Comparison of ENCODE assay signal across 18 cellular contexts in the genomic region with DNA sequence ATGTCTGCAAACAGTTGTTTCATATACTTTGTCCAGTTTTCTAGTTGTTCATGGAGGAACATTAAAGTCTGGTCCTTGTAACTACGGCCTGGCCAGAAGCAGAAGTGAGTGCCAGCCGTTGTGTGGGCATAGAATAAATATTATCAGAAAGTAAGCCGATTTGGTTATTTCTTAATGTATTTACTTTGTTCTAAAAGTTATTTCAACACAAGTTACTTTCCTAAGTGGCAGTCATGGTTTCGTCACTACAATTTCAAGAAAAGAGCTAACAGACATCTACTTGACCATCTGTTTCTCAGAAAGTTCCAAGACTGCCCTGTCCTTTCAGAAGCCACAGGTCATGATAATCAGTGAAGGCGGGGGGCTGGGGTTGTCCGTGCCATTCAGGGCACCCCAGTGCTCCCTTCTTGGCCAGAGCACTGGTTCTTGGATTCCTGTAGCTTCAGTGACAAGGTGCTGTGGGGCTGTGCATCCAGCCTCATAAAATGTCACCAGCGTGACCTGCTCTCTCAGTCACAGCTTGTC. TPM values are rescaled to one million over a fixed set of nuclear protein-coding genes. Genes with fewer than 3 reads are reported as not detected.
A peak's percentile ranks its signal among the peaks of the same experiment; 100 is the strongest.
DNase-seq lines count a peak whose midpoint lies in the region; ATAC-seq and TF ChIP-seq lines count a peak whose summit lies in the region.
"Had no signal": no experiment of that assay in that cellular context is flagged by ENCODE, and none has a peak within 500 bp of the region (broad histone marks: within the 10 kb centered on the region; RNA-seq: fewer than 3 reads in every experiment).

No MANE protein-coding gene starts in this region.

- H3K4me3 ChIP-seq in H7 (ENCODE audit: insufficient read depth, low read depth, low read length) (no peak overlapping the region), right lobe of liver (peak overlapping the region in 2 of 3 donors; percentile 43 to 46), stomach (no peak overlapping the region), MM.1S (ENCODE audit: low read length) (no peak overlapping the region)
- H3K4me3 ChIP-seq: PC-9, SJCRH30 had no signal

- no peak overlapping the region for H3K4me2 ChIP-seq in MM.1S (ENCODE audit: low read depth, low read length)
- H3K4me2 ChIP-seq: PC-9 had no signal

- no peaks in the 10 kb centered on the region for H3K79me2 ChIP-seq in MM.1S (ENCODE audit: low read length)

- DNase-seq in H7 (peak; percentile 27), RWPE1 (ENCODE audit: low spot score) (no peak), right lobe of liver (no peak), stomach (no peak), amniotic stem cell (lab: John Stamatoyannopoulos, UW) (no peak), GF-D8 (lab: John Stamatoyannopoulos, UW) (no peak), MM.1S (no peak)
- DNase-seq: ACHN, C1 segment of cervical spinal cord, DMS79, KG1, NCI-H1092, NCI-H1436 treated with DMSO at 0.1 percent for 48 hours, NCI-H2029, NCI-H2171, NCI-H526, PC-9, SJCRH30 had no signal

- ATAC-seq in right lobe of liver = peak; percentile 1 to 29 (median 24)

- no peaks in the 10 kb centered on the region for H4K20me1 ChIP-seq in MM.1S (ENCODE audit: insufficient read depth, low read length)

- TF ChIP-seq CTCF in RWPE1 (conservative IDR thresholded peaks at IDR 0.05; ENCODE audit: low read depth) = no peak
- TF ChIP-seq CTCF in right lobe of liver (IDR thresholded peaks at IDR 0.05) = no peak
- no peak for TF ChIP-seq CTCF in stomach (IDR thresholded peaks at IDR 0.05)
- no peak for TF ChIP-seq CTCF in MM.1S (IDR thresholded peaks at IDR 0.05; ENCODE audit: low read length)

- H3K4me1 ChIP-seq in right lobe of liver (peaks cover 0 to 83% (median 34%) of the 10 kb centered on the region in 4 donors), stomach (peaks cover 0 to 8% (median 5%) of the 10 kb centered on the region in 4 donors), MM.1S (ENCODE audit: low read length) (no peaks in the 10 kb centered on the region)

- H3K27ac ChIP-seq in RWPE1 = peak overlapping the region; percentile 59
- peak overlapping the region; percentile 43 to 99 (median 71) for H3K27ac ChIP-seq in right lobe of liver
- peak overlapping the region; percentile 42 to 76 (median 48) for H3K27ac ChIP-seq in stomach
- no peak overlapping the region for H3K27ac ChIP-seq in MM.1S (ENCODE audit: low read length)
- H3K27ac ChIP-seq: PC-9, SJCRH30 had no signal

- TF ChIP-seq EP300 in stomach (IDR thresholded peaks at IDR 0.05) = no peak

- no peaks in the 10 kb centered on the region for H3K9me3 ChIP-seq in right lobe of liver
- no peaks in the 10 kb centered on the region for H3K9me3 ChIP-seq in stomach
- H3K9me3 ChIP-seq in MM.1S (replicated peaks; ENCODE audit: insufficient read depth, low read length) = no peaks in the 10 kb centered on the region
- H3K9me3 ChIP-seq: SJCRH30 had no signal

- no peaks in the 10 kb centered on the region for H3K9me2 ChIP-seq in MM.1S (replicated peaks; ENCODE audit: insufficient read depth, low read length)

- CTCF ChIA-PET in RWPE1 (lab: Yijun Ruan, JAX) = interaction anchor here (0.6 to 1.0 kb wide), 4 partner anchors 14 to 62 kb away, joined by 3 to 4 read pairs (median 4); a partner anchor contains a TSS

- H3K27me3 ChIP-seq in H7 (ENCODE audit: control insufficient read depth, insufficient read depth, low read length) (no peaks in the 10 kb centered on the region), right lobe of liver (no peaks in the 10 kb centered on the region), stomach (no peaks in the 10 kb centered on the region), MM.1S (replicated peaks; ENCODE audit: insufficient read depth, low read length) (no peaks in the 10 kb centered on the region)
- H3K27me3 ChIP-seq: SJCRH30 had no signal

- no peaks in the 10 kb centered on the region for H3F3A ChIP-seq in MM.1S (ENCODE audit: insufficient read depth, low read length)

- H3K36me3 ChIP-seq in H7 (replicated peaks; ENCODE audit: control insufficient read depth, insufficient read depth, low read length) (no peaks in the 10 kb centered on the region), right lobe of liver (no peaks in the 10 kb centered on the region), stomach (peaks cover 2 to 34% (median 30%) of the 10 kb centered on the region in 4 donors), MM.1S (replicated peaks; ENCODE audit: insufficient read depth, low read length) (no peaks in the 10 kb centered on the region)
- H3K36me3 ChIP-seq: SJCRH30 had no signal

- H3K9ac ChIP-seq in MM.1S (ENCODE audit: low read length) = no peak overlapping the region

- POLR2A ChIA-PET in RWPE1 (lab: Yijun Ruan, JAX; ENCODE audit: low non-redundant PET) = no interaction called here

- WGBS in right lobe of liver (ENCODE audit: insufficient coverage, low coverage, low lambda C conversion rate, missing lambda C conversion rate) = 28% methylated on average over 6 of the region's 7 CpGs
- WGBS in stomach, 5 donors = 53 to 71% (median 65%) methylated on average over 7 of the region's 7 CpGs

- TF ChIP-seq POLR2A in right lobe of liver (IDR thresholded peaks at IDR 0.05) (no peak), stomach (IDR thresholded peaks at IDR 0.05) (no peak)

- H2AFZ ChIP-seq in MM.1S (ENCODE audit: low read length) = no peak overlapping the region
- H2AFZ ChIP-seq: PC-9 had no signal

- intact Hi-C loops in right lobe of liver (cut with DNase I) = no loop called here
- intact Hi-C loops in stomach (cut with DNase I; ENCODE audit: low total_unique reads) = no loop called here

RNA-seq across cellular contexts. Expression of a gene that starts 14.9 kb away (rescaled TPM):
- 201 and 257 TPM in 2 replicates for total RNA-seq in H7 (2014; rRNA removed; shearing (Covaris generic))
- total RNA-seq in right lobe of liver (100 to 1,000 TPM in 4 of 6 experiments, 10 to 100 TPM in 2; 76.5 to 290 (median 217) TPM), stomach (100 to 1,000 TPM in 3 of 5 donors, 10 to 100 TPM in 2; 22.8 to 268 (median 175) TPM)
- 10 to 100 TPM; 36.0 to 97.8 (median 53.3) TPM for polyA plus RNA-seq in stomach

RNA-seq across cellular contexts. Expression of a gene that starts 47.3 kb away (rescaled TPM):
- 114 and 129 TPM in 2 replicates for total RNA-seq in H7 (2014; rRNA removed; shearing (Covaris generic))
- total RNA-seq in right lobe of liver (100 to 1,000 TPM in 2 of 6 experiments, 10 to 100 TPM in 4; 61.8 to 115 (median 89.9) TPM), stomach (100 to 1,000 TPM in 2 of 5 donors, 10 to 100 TPM in 3; 63.2 to 286 (median 94.6) TPM)
- 100 to 1,000 TPM; 126 to 189 (median 174) TPM for polyA plus RNA-seq in stomach

Comparison
In these comparisons a context has a peak if more than half of its experiments do, and no peak if none do; other contexts are left out.
1. H3K4me3 ChIP-seq: peak in right lobe of liver (2 of 3); none in H7 (single experiment), stomach (0 of 4) and MM.1S (single experiment).